In genomic region chr14:102209224-102209966, GRCh38 we compare ENCODE assay signal across 10 cellular contexts.
DNase-seq lines count a peak whose midpoint lies in the region; ATAC-seq, FAIRE-seq and TF ChIP-seq lines count a peak whose summit lies in the region.
"Had no signal": no experiment of that assay in that cellular context is flagged by ENCODE, and none has a peak within 500 bp of the region (broad histone marks: within the 10 kb centered on the region; RNA-seq: fewer than 3 reads in every experiment).

No MANE protein-coding gene starts in this region.

- peak; percentile 56 for FAIRE-seq in GM12878 (lab: Jason Lieb, UNC)
- FAIRE-seq: A204.1 had no signal

- H3K4me3 ChIP-seq in GM12878 (no peak overlapping the region), kidney epithelial cell (ENCODE audit: low read depth, low read length) (no peak overlapping the region), MG63 (no peak overlapping the region)

- no peak overlapping the region for H3K9ac ChIP-seq in GM12878 (ENCODE audit: control insufficient read depth, insufficient read depth, low read length)

- in situ Hi-C loops in GM12878 (cut with MboI) = no loop called here

- no peak for TF ChIP-seq RAD21 in GM12878 (IDR thresholded peaks at IDR 0.05; ENCODE audit: insufficient read depth, low read depth, low read length)

- WGBS in GM12878 (ENCODE audit: insufficient coverage, insufficient replicate concordance, low lambda C conversion rate, missing lambda C conversion rate) = 92% methylated on average over 19 of the region's 19 CpGs

- no TSS peak for BruUV-seq in GM12878 (replicated peaks; lab: Mats Ljungman, UMichigan)

- H3K4me2 ChIP-seq in GM12878 (ENCODE audit: control insufficient read depth, insufficient read depth) = no peak overlapping the region

- ATAC-seq in GM12878 (no peak), GM21576 (IDR thresholded peaks at IDR 0.05; ENCODE audit: unreplicated experiment) (no peak)

- no peaks in the 10 kb centered on the region for H3K79me2 ChIP-seq in GM12878 (ENCODE audit: control insufficient read depth, insufficient read depth, low read length)

- no peak overlapping the region for H2AFZ ChIP-seq in GM12878 (ENCODE audit: control insufficient read depth, low read depth, low read length)

- TF ChIP-seq CTCF in GM12878 (IDR thresholded peaks at IDR 0.05 in 2 of 3, conservative IDR thresholded peaks at IDR 0.05 in 1 of 3; ENCODE audit: control insufficient read depth in 2 of 3, extremely low read depth in 1 of 3, insufficient read depth in 1 of 3, low read depth in 3 of 3, low read length in 3 of 3) (no peak), kidney epithelial cell (IDR thresholded peaks at IDR 0.05; ENCODE audit: insufficient read depth, low read length, poor library complexity, severe bottlenecking) (peak; percentile 67)

- H3K27ac ChIP-seq in GM12878 (ENCODE audit: control insufficient read depth, insufficient read depth) = no peak overlapping the region

- H3K9me3 ChIP-seq in GM12878 (replicated peaks; ENCODE audit: control insufficient read depth, insufficient read depth, low read length) = no peaks in the 10 kb centered on the region
- no peaks in the 10 kb centered on the region for H3K9me3 ChIP-seq in MG63

- SMC1A ChIA-PET in GM12878 (lab: Charles Lee; ENCODE audit: uncharacterized antibody, unreplicated experiment) = no interaction called here

- CTCF ChIA-PET in GM12878 (lab: Yijun Ruan, JAX) = no interaction called here

- RAD21 ChIA-PET in GM12878 (lab: Charles Lee; ENCODE audit: unreplicated experiment) = no interaction called here

- no peak for TF ChIP-seq POLR2A in GM12878 (IDR thresholded peaks at IDR 0.05; ENCODE audit: low read depth, low read length)

- no peaks in the 10 kb centered on the region for H3K4me1 ChIP-seq in GM12878 (ENCODE audit: control insufficient read depth, insufficient read depth, low read length)

- H3K27me3 ChIP-seq in GM12878 (replicated peaks in 1 of 2; ENCODE audit: control insufficient read depth in 2 of 2, insufficient read depth in 2 of 2, low read length in 1 of 2) (no peaks in the 10 kb centered on the region), kidney epithelial cell (ENCODE audit: control insufficient read depth, insufficient read depth, low read length) (no peaks in the 10 kb centered on the region), MG63 (no peaks in the 10 kb centered on the region)

- DNase-seq in DMS53 (lab: John Stamatoyannopoulos, UW) = peak; percentile 14
- no peak for DNase-seq in DMS53 treated with DMSO at 0.1 percent for 48 hours (lab: John Stamatoyannopoulos, UW; ENCODE audit: unreplicated experiment)
- DNase-seq in GM12878 (ENCODE audit: low read depth, low spot score) = no peak
- DNase-seq in kidney epithelial cell (ENCODE audit: low read depth) = peak; percentile 21
- DNase-seq in superior temporal gyrus (ENCODE audit: extremely low spot score) = peak; percentile 87
- DNase-seq in MG63 = no peak
- DNase-seq in T-helper 9 cell = no peak
- DNase-seq: retina had no signal

- no peaks in the 10 kb centered on the region for H4K20me1 ChIP-seq in GM12878 (ENCODE audit: control insufficient read depth, insufficient read depth)

- intact Hi-C loops in GM12878 (cut with micrococcal nuclease; ENCODE audit: unreplicated experiment) = no loop called here

- H3K36me3 ChIP-seq in GM12878 (ENCODE audit: control insufficient read depth in 2 of 2, insufficient read depth in 2 of 2, low read length in 1 of 2) (peaks cover 15 to 16% of the 10 kb centered on the region in 2 experiments), kidney epithelial cell (ENCODE audit: control insufficient read depth, insufficient read depth, low read length) (no peaks in the 10 kb centered on the region), MG63 (no peaks in the 10 kb centered on the region; the same call in 1 of the 2 replicates)

- POLR2A ChIA-PET in GM12878 (lab: Charles Lee) = no interaction called here

- no peak for TF ChIP-seq EP300 in GM12878 (IDR thresholded peaks at IDR 0.05; ENCODE audit: borderline replicate concordance in 1 of 2, control insufficient read depth in 1 of 2, low read depth in 2 of 2, low read length in 2 of 2)

TF ChIP-seq in GM12878, 131 proteins besides CTCF, POLR2A, EP300 and RAD21:
- TF ChIP-seq BCLAF1 (IDR thresholded peaks at IDR 0.05) (no peak), ZBTB4 (CRISPR knock-in tag; IDR thresholded peaks at IDR 0.05) (no peak)
- TF ChIP-seq, protein P1, sequence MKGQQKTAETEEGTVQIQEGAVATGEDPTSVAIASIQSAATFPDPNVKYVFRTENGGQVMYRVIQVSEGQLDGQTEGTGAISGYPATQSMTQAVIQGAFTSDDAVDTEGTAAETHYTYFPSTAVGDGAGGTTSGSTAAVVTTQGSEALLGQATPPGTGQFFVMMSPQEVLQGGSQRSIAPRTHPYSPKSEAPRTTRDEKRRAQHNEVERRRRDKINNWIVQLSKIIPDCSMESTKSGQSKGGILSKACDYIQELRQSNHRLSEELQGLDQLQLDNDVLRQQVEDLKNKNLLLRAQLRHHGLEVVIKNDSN (IDR thresholded peaks at IDR 0.05; ENCODE audit: borderline replicate concordance, extremely low read length, insufficient read depth, low read depth, low read length) = no peak
TF ChIP-seq in GM12878: peak in this region for 0.

Comparison
In these comparisons a context has a peak if more than half of its experiments do, and no peak if none do; other contexts are left out.
1. DNase-seq: peak in DMS53 (single experiment), kidney epithelial cell (single experiment) and superior temporal gyrus (single experiment); none in DMS53 treated with DMSO at 0.1 percent for 48 hours (single experiment), GM12878 (single experiment), MG63 (single experiment) and T-helper 9 cell (single experiment).